ENCODE assay signal across 8 cellular contexts in the genomic region with DNA sequence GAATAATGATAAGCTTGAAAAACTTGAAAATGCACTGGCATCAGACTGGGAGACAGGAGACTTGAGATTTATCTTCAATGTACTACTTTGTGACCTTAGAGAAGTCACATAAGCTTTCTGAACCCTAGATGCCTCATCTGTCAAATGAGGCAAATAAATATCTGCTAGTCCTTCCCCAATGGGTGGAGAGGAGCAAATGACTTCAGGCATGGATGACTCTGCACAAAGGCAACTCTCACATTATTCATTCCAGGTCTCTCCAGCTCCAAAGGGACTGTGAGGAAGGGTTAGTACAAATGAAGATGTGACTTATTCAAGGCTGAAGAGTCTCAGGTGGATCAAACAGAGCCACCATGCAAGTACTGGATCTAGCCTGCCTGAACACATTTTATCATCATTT.
"Had no signal": no experiment of that assay in that cellular context is flagged by ENCODE, and none has a peak within 500 bp of the region (broad histone marks: within the 10 kb centered on the region; RNA-seq: fewer than 3 reads in every experiment).

No MANE protein-coding gene starts in this region.

- ATAC-seq: GM23338, HCT116 had no signal

- DNase-seq: GM23248, GOT3, H7, H9, HCEC 1CT, HFFc6 had no signal
